Comparison of ENCODE assay signal across 28 cellular contexts in genomic region chr13:91601807-91602206, GRCh38.
"Had no signal": no experiment of that assay in that cellular context is flagged by ENCODE, and none has a peak within 500 bp of the region (broad histone marks: within the 10 kb centered on the region; RNA-seq: fewer than 3 reads in every experiment).

No MANE protein-coding gene starts in this region.

- H3K27me3 Mint-ChIP-seq: stimulated activated memory B cell treated with anti-CD40 and anti-IgM and Interleukin-4, amounts not matched to agents 10 μg/mL and 1 μg/mL and 100 μg/mL, for 72 hours; stimulated activated naive B cell treated with anti-CD40 and anti-IgM and Interleukin-4, amounts not matched to agents 10 μg/mL and 1 μg/mL and 100 μg/mL, for 72 hours; stimulated activated naive CD8-positive, alpha-beta T cell treated with anti-CD3 and anti-CD28 coated beads, Interleukin-15, amount 100 ng/mL, for 72 hours; stimulated activated naive CD8-positive, alpha-beta T cell treated with anti-CD3 and anti-CD28 coated beads, Interleukin-15, Interleukin-2, amounts not matched to agents 100 ng/mL and 50 ng/mL, for 24 hours; type B pancreatic cell had no signal

- H3K4me1 Mint-ChIP-seq: stimulated activated effector memory CD8-positive, alpha-beta T cell treated with anti-CD3 and anti-CD28 coated beads, Interleukin-12 subunit alpha, Interleukin-12 subunit beta, amount 100 ng/mL, for 72 hours; stimulated activated memory B cell treated with anti-CD40 and anti-IgM and Interleukin-4, amounts not matched to agents 10 μg/mL and 1 μg/mL and 100 μg/mL, for 72 hours; stimulated activated naive B cell treated with anti-CD40 and anti-IgM and Interleukin-4, amounts not matched to agents 10 μg/mL and 1 μg/mL and 100 μg/mL, for 72 hours; stimulated activated naive CD8-positive, alpha-beta T cell treated with anti-CD3 and anti-CD28 coated beads, Interleukin-15, amount 100 ng/mL, for 72 hours had no signal

- H3K9me3 Mint-ChIP-seq: stimulated activated memory B cell treated with anti-CD40 and anti-IgM and Interleukin-4, amounts not matched to agents 10 μg/mL and 1 μg/mL and 100 μg/mL, for 72 hours; stimulated activated naive CD8-positive, alpha-beta T cell treated with anti-CD3 and anti-CD28 coated beads, Interleukin-15, amount 100 ng/mL, for 72 hours; stimulated activated naive CD8-positive, alpha-beta T cell treated with anti-CD3 and anti-CD28 coated beads, Interleukin-15, Interleukin-2, amounts not matched to agents 100 ng/mL and 50 ng/mL, for 24 hours; type B pancreatic cell had no signal

- H3K27me3 ChIP-seq: stomach, suprapubic skin, testis, thyroid gland, tibial artery, tibial nerve, transverse colon, upper lobe of left lung, upper lobe of right lung, uterus had no signal

- H3K4me1 ChIP-seq: stomach, suprapubic skin, testis, thyroid gland, tibial artery, tibial nerve, transverse colon, upper lobe of left lung, upper lobe of right lung, uterus had no signal

- H3K36me3 Mint-ChIP-seq: stimulated activated effector memory CD8-positive, alpha-beta T cell treated with anti-CD3 and anti-CD28 coated beads, Interleukin-12 subunit alpha, Interleukin-12 subunit beta, amount 100 ng/mL, for 72 hours; stimulated activated memory B cell treated with anti-CD40 and anti-IgM and Interleukin-4, amounts not matched to agents 10 μg/mL and 1 μg/mL and 100 μg/mL, for 72 hours; stimulated activated naive B cell treated with anti-CD40 and anti-IgM and Interleukin-4, amounts not matched to agents 10 μg/mL and 1 μg/mL and 100 μg/mL, for 72 hours; type B pancreatic cell had no signal

- H3K9me3 ChIP-seq: stomach, suprapubic skin, testis, thoracic aorta, thyroid gland, tibial artery, tibial nerve, transverse colon, upper lobe of left lung, upper lobe of right lung, uterus had no signal

- ATAC-seq: stimulated activated effector memory CD8-positive, alpha-beta T cell treated with anti-CD3 and anti-CD28 coated beads, Interleukin-12 subunit alpha, Interleukin-12 subunit beta, amount 100 ng/mL, for 72 hours; stimulated activated memory B cell treated with anti-CD40 and anti-IgM and Interleukin-4, amounts not matched to agents 10 μg/mL and 1 μg/mL and 100 μg/mL, for 72 hours; stimulated activated naive B cell treated with anti-CD40 and anti-IgM and Interleukin-4, amounts not matched to agents 10 μg/mL and 1 μg/mL and 100 μg/mL, for 72 hours; stimulated activated naive CD8-positive, alpha-beta T cell treated with anti-CD3 and anti-CD28 coated beads, Interleukin-15, amount 100 ng/mL, for 72 hours; stimulated activated naive CD8-positive, alpha-beta T cell treated with anti-CD3 and anti-CD28 coated beads, Interleukin-15, Interleukin-2, amounts not matched to agents 100 U/mL and 50 U/mL, for 24 hours; upper lobe of right lung had no signal

- H3K27ac Mint-ChIP-seq: stimulated activated effector memory CD8-positive, alpha-beta T cell treated with anti-CD3 and anti-CD28 coated beads, Interleukin-12 subunit alpha, Interleukin-12 subunit beta, amount 100 ng/mL, for 72 hours; stimulated activated memory B cell treated with anti-CD40 and anti-IgM and Interleukin-4, amounts not matched to agents 10 μg/mL and 1 μg/mL and 100 μg/mL, for 72 hours; stimulated activated naive B cell treated with anti-CD40 and anti-IgM and Interleukin-4, amounts not matched to agents 10 μg/mL and 1 μg/mL and 100 μg/mL, for 72 hours; stimulated activated naive CD8-positive, alpha-beta T cell treated with anti-CD3 and anti-CD28 coated beads, Interleukin-15, amount 100 ng/mL, for 72 hours; stimulated activated naive CD8-positive, alpha-beta T cell treated with anti-CD3 and anti-CD28 coated beads, Interleukin-15, Interleukin-2, amounts not matched to agents 100 ng/mL and 50 ng/mL, for 24 hours; type B pancreatic cell had no signal

- H3K36me3 ChIP-seq: stomach, suprapubic skin, thoracic aorta, thyroid gland, tibial artery, tibial nerve, transverse colon, upper lobe of left lung, upper lobe of right lung, uterus had no signal

- H3K4me3 Mint-ChIP-seq: stimulated activated effector memory CD8-positive, alpha-beta T cell treated with anti-CD3 and anti-CD28 coated beads, Interleukin-12 subunit alpha, Interleukin-12 subunit beta, amount 100 ng/mL, for 72 hours; stimulated activated memory B cell treated with anti-CD40 and anti-IgM and Interleukin-4, amounts not matched to agents 10 μg/mL and 1 μg/mL and 100 μg/mL, for 72 hours; stimulated activated naive B cell treated with anti-CD40 and anti-IgM and Interleukin-4, amounts not matched to agents 10 μg/mL and 1 μg/mL and 100 μg/mL, for 72 hours; stimulated activated naive CD8-positive, alpha-beta T cell treated with anti-CD3 and anti-CD28 coated beads, Interleukin-15, amount 100 ng/mL, for 72 hours; stimulated activated naive CD8-positive, alpha-beta T cell treated with anti-CD3 and anti-CD28 coated beads, Interleukin-15, Interleukin-2, amounts not matched to agents 100 ng/mL and 50 ng/mL, for 24 hours; type B pancreatic cell had no signal

- FAIRE-seq: urothelium cell line had no signal

- H3K4me3 ChIP-seq: stomach, suprapubic skin, testis, thoracic aorta, thyroid gland, tibial artery, tibial nerve, transverse colon, upper lobe of left lung, upper lobe of right lung, uterus had no signal

- DNase-seq: stimulated activated CD4-positive, alpha-beta T cell treated with anti-CD3 and anti-CD28 coated beads, Interleukin-2, amount 100 ng/mL, for 48 hours; stimulated activated CD4-positive, alpha-beta T cell treated with anti-CD3 and anti-CD28 coated beads, Interleukin-4, amount 100 ng/mL, for 1 hour; stimulated activated CD4-positive, alpha-beta T cell treated with anti-CD3 and anti-CD28 coated beads, Interleukin-4, amount 100 ng/mL, for 24 hours; stimulated activated CD4-positive, alpha-beta T cell treated with anti-CD3 and anti-CD28 coated beads, Interleukin-4, amount 100 ng/mL, for 4 hours; stimulated activated CD8-positive, alpha-beta memory T cell treated with anti-CD3 and anti-CD28 coated beads, Interleukin-4, amount 100 ng/mL, for 48 hours; stimulated activated naive B cell treated with anti-CD40 and anti-IgM and Interleukin-4, amounts not matched to agents 10 μg/mL and 1 μg/mL and 100 μg/mL, for 72 hours; stimulated activated naive CD4-positive, alpha-beta T cell; stimulated activated naive CD4-positive, alpha-beta T cell treated with Interleukin-2 at 50 U/mL for 16 hours; stimulated activated naive CD8-positive, alpha-beta T cell treated with anti-CD3 and anti-CD28 coated beads, Interleukin-15, amount 100 ng/mL, for 72 hours; stimulated activated naive CD8-positive, alpha-beta T cell treated with anti-CD3 and anti-CD28 coated beads, Interleukin-15, Interleukin-2, amounts not matched to agents 100 U/mL and 50 U/mL, for 24 hours; stomach; substantia nigra; testis; thyroid gland; tibial artery; transverse colon; trophoblast cell; upper lobe of left lung; upper lobe of right lung; uterus had no signal

- H3K27ac ChIP-seq: stomach, suprapubic skin, testis, thoracic aorta, thyroid gland, tibial artery, tibial nerve, transverse colon, upper lobe of left lung, upper lobe of right lung, uterus had no signal
